ENCODE assay signal across 17 cellular contexts in the genomic region with DNA sequence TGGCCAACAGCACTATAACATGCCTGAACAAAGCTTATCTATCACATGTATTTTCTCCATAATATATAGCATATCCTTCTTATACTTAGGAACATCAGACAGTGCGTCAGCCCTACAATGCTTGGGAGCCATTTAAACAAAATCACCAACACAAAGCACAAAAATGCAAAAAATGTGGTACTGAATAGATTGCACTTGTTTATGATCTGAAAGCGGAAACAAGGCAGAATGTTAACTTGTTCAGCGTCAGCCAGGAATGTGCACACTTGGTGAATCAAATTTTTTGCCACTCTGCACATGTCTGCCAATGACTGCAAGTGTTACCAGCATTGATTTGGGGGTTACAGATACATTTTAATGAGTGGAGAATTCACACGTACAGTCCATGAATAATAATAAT. TPM values are rescaled to one million over a fixed set of nuclear protein-coding genes. Genes with fewer than 3 reads are reported as not detected.
DNase-seq lines count a peak whose midpoint lies in the region; FAIRE-seq and TF ChIP-seq lines count a peak whose summit lies in the region.
"Had no signal": no experiment of that assay in that cellular context is flagged by ENCODE, and none has a peak within 500 bp of the region (broad histone marks: within the 10 kb centered on the region; RNA-seq: fewer than 3 reads in every experiment).

No MANE protein-coding gene starts in this region.

- no peak for TF ChIP-seq CTCF in A673 (conservative IDR thresholded peaks at IDR 0.05; ENCODE audit: low read depth, low read length)
- no peak for TF ChIP-seq CTCF in bronchial epithelial cell (IDR thresholded peaks at IDR 0.05; ENCODE audit: insufficient read depth, low read length, severe bottlenecking)
- TF ChIP-seq CTCF in D721Med (IDR thresholded peaks at IDR 0.05; ENCODE audit: insufficient read depth, missing control alignments): no peak

- peaks cover 26% of the 10 kb centered on the region for H3K4me1 ChIP-seq in A673 (ENCODE audit: insufficient read depth, low read length, poor library complexity, severe bottlenecking)

- intact Hi-C loops in A673 (cut with micrococcal nuclease; ENCODE audit: unreplicated experiment): loop anchor here (10.0 kb wide), 1 partner anchor 353 kb away; no protein-coding TSS in a partner anchor

- peak; percentile 68 for DNase-seq in A673 (ENCODE audit: low spot score)
- no peak for DNase-seq in GM19239 (ENCODE audit: insufficient read length, low spot score)
- DNase-seq in bronchial epithelial cell (ENCODE audit: low read depth): peak; percentile 37
- DNase-seq in glomerular endothelial cell (ENCODE audit: extremely low read depth, low read depth, low spot score): peak; percentile 66
- DNase-seq in activated CD8-positive, alpha-beta memory T cell treated with anti-CD3 and anti-CD28 coated beads for 24 hours: no peak
- DNase-seq in DMS114 treated with DMSO at 0.1 percent for 48 hours (lab: John Stamatoyannopoulos, UW; ENCODE audit: unreplicated experiment): no peak
- no peak for DNase-seq in SKM-1 treated with dmso at 0.1 percent for 144 hours (lab: John Stamatoyannopoulos, UW; ENCODE audit: unreplicated experiment)
- DNase-seq in D721Med (ENCODE audit: insufficient read length, low spot score): no peak
- DNase-seq: 8988T; CD8-positive, alpha-beta T cell; Kasumi-1; NCI-H1417; NCI-H2029; NCI-H2171 treated with DMSO at 0.1 percent for 48 hours; NCI-H510A treated with DMSO at 0.1 percent for 48 hours; SIG-M5 had no signal

- POLR2A ChIA-PET in A673 (lab: Charles Lee; ENCODE audit: low non-redundant PET): no interaction called here

- H3K9me3 ChIP-seq in A673 (ENCODE audit: low read depth, low read length, poor library complexity, severe bottlenecking): peaks cover 5% of the 10 kb centered on the region

- FAIRE-seq in GM19239 (lab: Jason Lieb, UNC) (peak; percentile 53), bronchial epithelial cell (lab: Jason Lieb, UNC) (no peak), D721Med (lab: Jason Lieb, UNC) (no peak)
- FAIRE-seq: RCC 7860 had no signal

- no peaks in the 10 kb centered on the region for H3K27me3 ChIP-seq in A673 (replicated peaks; ENCODE audit: insufficient read depth, low read depth, low read length, poor library complexity)
- no peaks in the 10 kb centered on the region for H3K27me3 ChIP-seq in bronchial epithelial cell (ENCODE audit: control insufficient read depth, insufficient read depth, low read length)

- H3K36me3 ChIP-seq in A673 (ENCODE audit: insufficient read depth, low read length, poor library complexity, severe bottlenecking) (no peaks in the 10 kb centered on the region), bronchial epithelial cell (ENCODE audit: control insufficient read depth, insufficient read depth, low read length) (peaks cover 4% of the 10 kb centered on the region)

- CTCF ChIA-PET in A673 (lab: Charles Lee): no interaction called here

- no TSS peak for BruUV-seq in A673 (replicated peaks; lab: Mats Ljungman, UMichigan)

- H3K4me3 ChIP-seq in A673 (ENCODE audit: low read depth, low read length, poor library complexity, severe bottlenecking) (no peak overlapping the region), bronchial epithelial cell (ENCODE audit: low read depth, low read length) (no peak overlapping the region)

- peak overlapping the region; percentile 71 for H3K27ac ChIP-seq in A673 (ENCODE audit: low read depth, low read length, poor library complexity, severe bottlenecking)

RNA-seq across cellular contexts. Expression of a gene that starts 14.8 kb away (rescaled TPM):
- total RNA-seq in A673 (2021) (11.5 and 13.0 TPM in 2 replicates), bronchial epithelial cell (12.2 and 14.5 TPM in 2 replicates), glomerular endothelial cell (15.2 and 18.5 TPM in 2 replicates)

Comparison
In these comparisons a context has a peak if more than half of its experiments do, and no peak if none do; other contexts are left out.
1. DNase-seq: peak in A673 (single experiment), bronchial epithelial cell (single experiment) and glomerular endothelial cell (single experiment); none in GM19239 (single experiment), activated CD8-positive, alpha-beta memory T cell treated with anti-CD3 and anti-CD28 coated beads for 24 hours (single experiment), DMS114 treated with DMSO at 0.1 percent for 48 hours (single experiment), SKM-1 treated with dmso at 0.1 percent for 144 hours (single experiment) and D721Med (single experiment).